In the genomic region with DNA sequence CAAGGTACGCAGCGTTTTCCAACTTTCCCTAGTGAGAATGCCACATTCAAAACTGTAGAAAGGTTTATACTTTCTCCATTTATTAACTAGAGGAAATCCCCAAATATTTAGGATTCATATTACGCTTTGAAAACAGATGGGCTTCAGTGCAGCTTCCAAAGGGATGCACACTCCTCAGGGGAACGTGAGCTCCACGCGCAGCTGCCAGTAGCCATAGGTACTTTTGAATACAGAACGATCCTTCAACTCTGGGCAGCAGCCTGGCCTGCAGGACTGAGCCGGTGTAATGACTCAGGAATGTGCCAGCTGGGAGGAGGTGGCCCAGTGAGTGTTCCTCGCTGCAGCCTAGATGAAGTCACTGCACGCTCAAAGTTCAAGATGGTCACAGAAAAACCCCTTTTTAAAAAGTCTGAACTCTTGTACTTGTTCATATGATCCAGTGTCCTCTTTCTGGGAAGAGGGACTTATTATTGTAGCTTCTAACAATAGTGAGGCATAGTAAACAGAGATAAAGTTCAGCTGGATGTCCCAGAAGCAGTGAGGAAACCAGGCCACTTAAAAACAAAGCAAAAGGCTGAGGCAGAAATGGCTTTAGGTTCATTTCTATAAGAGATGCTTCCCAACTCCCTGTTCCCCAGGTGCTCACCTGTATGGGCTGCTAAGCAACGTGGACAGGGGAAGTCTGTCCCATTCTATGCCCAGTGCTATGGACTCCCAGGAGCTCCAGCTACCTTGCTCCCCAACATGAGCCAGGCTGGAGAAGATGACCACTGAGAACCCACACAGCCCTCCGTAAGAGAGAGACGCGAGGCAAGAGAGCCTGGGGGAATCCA, we compare ENCODE assay signal across 10 cellular contexts.
DNase-seq lines count a peak whose midpoint lies in the region; ATAC-seq and TF ChIP-seq lines count a peak whose summit lies in the region.
"Had no signal": no experiment of that assay in that cellular context is flagged by ENCODE, and none has a peak within 500 bp of the region (broad histone marks: within the 10 kb centered on the region; RNA-seq: fewer than 3 reads in every experiment).

No MANE protein-coding gene starts in this region.

- peak overlapping the region; percentile 77 for H3K4me3 Mint-ChIP-seq in HFFc6
- H3K4me3 Mint-ChIP-seq in activated T-helper 1 cell treated with anti-CD3 and anti-CD28 coated beads, Interleukin-12 subunit alpha, Interleukin-12 subunit beta, Interleukin-2, Interleukin-4 antibody, amounts not matched to agents 30 ng/mL and 10 ng/mL and 1 ng/mL, durations not matched to agents 14 hours and 24 hours and 36 hours, result no peak overlapping the region
- H3K4me3 Mint-ChIP-seq: naive B cell had no signal

- TF ChIP-seq CTCF in HFFc6 (IDR thresholded peaks at IDR 0.05) (no peak), body of pancreas (IDR thresholded peaks at IDR 0.05) (no peak)

- peaks cover 5% of the 10 kb centered on the region; the same call in 1 of the 2 replicates for H3K36me3 Mint-ChIP-seq in HFFc6 (ENCODE audit: low read depth)
- no peaks in the 10 kb centered on the region for H3K36me3 Mint-ChIP-seq in activated T-helper 1 cell treated with anti-CD3 and anti-CD28 coated beads, Interleukin-12 subunit alpha, Interleukin-12 subunit beta, Interleukin-2, Interleukin-4 antibody, amounts not matched to agents 30 ng/mL and 10 ng/mL and 1 ng/mL, durations not matched to agents 14 hours and 24 hours and 36 hours (ENCODE audit: low read depth)

- no peaks in the 10 kb centered on the region for H3K9me3 Mint-ChIP-seq in HFFc6
- no peaks in the 10 kb centered on the region for H3K9me3 Mint-ChIP-seq in activated T-helper 1 cell treated with anti-CD3 and anti-CD28 coated beads, Interleukin-12 subunit alpha, Interleukin-12 subunit beta, Interleukin-2, Interleukin-4 antibody, amounts not matched to agents 30 ng/mL and 10 ng/mL and 1 ng/mL, durations not matched to agents 14 hours and 24 hours and 36 hours

- no peaks in the 10 kb centered on the region for H3K27me3 ChIP-seq in body of pancreas
- H3K27me3 ChIP-seq in stomach smooth muscle (ENCODE audit: control insufficient read depth in 1 of 2, insufficient read depth in 2 of 2, low read length in 2 of 2), result no peaks in the 10 kb centered on the region

- no peaks in the 10 kb centered on the region; the same call in 1 of the 2 replicates for H3K27me3 Mint-ChIP-seq in HFFc6 (ENCODE audit: insufficient read depth)
- peaks cover 23% of the 10 kb centered on the region for H3K27me3 Mint-ChIP-seq in activated T-helper 1 cell treated with anti-CD3 and anti-CD28 coated beads, Interleukin-12 subunit alpha, Interleukin-12 subunit beta, Interleukin-2, Interleukin-4 antibody, amounts not matched to agents 30 ng/mL and 10 ng/mL and 1 ng/mL, durations not matched to agents 14 hours and 24 hours and 36 hours (ENCODE audit: insufficient read depth)

- H3K9me3 ChIP-seq in body of pancreas, result no peaks in the 10 kb centered on the region
- no peaks in the 10 kb centered on the region for H3K9me3 ChIP-seq in stomach smooth muscle (ENCODE audit: control insufficient read depth in 2 of 2, low read length in 2 of 2)

- peak overlapping the region; percentile 98 for H3K27ac Mint-ChIP-seq in HFFc6
- H3K27ac Mint-ChIP-seq in activated T-helper 1 cell treated with anti-CD3 and anti-CD28 coated beads, Interleukin-12 subunit alpha, Interleukin-12 subunit beta, Interleukin-2, Interleukin-4 antibody, amounts not matched to agents 30 ng/mL and 10 ng/mL and 1 ng/mL, durations not matched to agents 14 hours and 24 hours and 36 hours, result no peak overlapping the region

- WGBS in body of pancreas, 2 donors, result 57 to 69% methylated on average over 14 of the region's 14 CpGs

- peak in 1 of 3 donors; percentile 28 for TF ChIP-seq POLR2A in body of pancreas (IDR thresholded peaks at IDR 0.05)

- H3K4me1 ChIP-seq in body of pancreas (peaks cover 15% of the 10 kb centered on the region), stomach smooth muscle (ENCODE audit: control insufficient read depth, insufficient read depth, low read length) (peaks cover 26% of the 10 kb centered on the region)

- H3K4me1 Mint-ChIP-seq in HFFc6 (ENCODE audit: low read depth), result peaks cover 56% of the 10 kb centered on the region
- no peaks in the 10 kb centered on the region for H3K4me1 Mint-ChIP-seq in activated T-helper 1 cell treated with anti-CD3 and anti-CD28 coated beads, Interleukin-12 subunit alpha, Interleukin-12 subunit beta, Interleukin-2, Interleukin-4 antibody, amounts not matched to agents 30 ng/mL and 10 ng/mL and 1 ng/mL, durations not matched to agents 14 hours and 24 hours and 36 hours (ENCODE audit: low read depth)

- H3K27ac ChIP-seq in body of pancreas (peak overlapping the region; percentile 11 to 75 (median 56)), stomach smooth muscle (ENCODE audit: low read length) (peak overlapping the region; percentile 91)

- peak overlapping the region in 1 of 2 donors; percentile 51 for H3K9ac ChIP-seq in stomach smooth muscle (ENCODE audit: low read length in 2 of 2)

- H3K4me3 ChIP-seq in body of pancreas, result no peak overlapping the region
- H3K4me3 ChIP-seq in stomach smooth muscle (ENCODE audit: low read length in 2 of 2), result no peak overlapping the region

- ATAC-seq in body of pancreas (peak; percentile 97), HG02970 (IDR thresholded peaks at IDR 0.05; ENCODE audit: low FRiP score, unreplicated experiment) (no peak), GM19351 (IDR thresholded peaks at IDR 0.05; ENCODE audit: unreplicated experiment) (no peak)

- no peaks in the 10 kb centered on the region for H3K36me3 ChIP-seq in body of pancreas (replicated peaks in 1 of 2; ENCODE audit: insufficient read depth in 1 of 2, low read depth in 2 of 2)
- no peaks in the 10 kb centered on the region for H3K36me3 ChIP-seq in stomach smooth muscle (ENCODE audit: control insufficient read depth in 2 of 2, insufficient read depth in 2 of 2, low read length in 2 of 2)

- intact Hi-C loops in body of pancreas (cut with DNase I), result no loop called here
- intact Hi-C loops in activated T-helper 1 cell treated with anti-CD3 and anti-CD28 coated beads, Interleukin-12 subunit alpha, Interleukin-12 subunit beta, Interleukin-2, Interleukin-4 antibody, amounts not matched to agents 30 ng/mL and 10 ng/mL and 1 ng/mL, durations not matched to agents 14 hours and 24 hours and 36 hours (cut with micrococcal nuclease), result no loop called here

- DNase-seq in HFFc6 (peak; percentile 87), body of pancreas (peak; percentile 60 to 81 (median 72)), iris pigment epithelial cell (ENCODE audit: low read depth) (peak; percentile 94), NCI-H1436 treated with DMSO at 0.1 percent for 48 hours (lab: John Stamatoyannopoulos, UW) (no peak)
- no peak for DNase-seq in activated T-helper 1 cell treated with anti-CD3 and anti-CD28 coated beads, Interleukin-12 subunit alpha, Interleukin-12 subunit beta, Interleukin-2, Interleukin-4 antibody, amounts not matched to agents 30 ng/mL and 10 ng/mL and 1 ng/mL, durations not matched to agents 14 hours and 24 hours and 36 hours (ENCODE audit: low spot score)
- DNase-seq: activated CD8-positive, alpha-beta memory T cell treated with anti-CD3 and anti-CD28 coated beads, Interleukin-2, amount 50 U/mL, for 48 hours; naive B cell had no signal

Comparison
In these comparisons a context has a peak if more than half of its experiments do, and no peak if none do; other contexts are left out.
1. DNase-seq: peak in HFFc6 (single experiment), body of pancreas (4 of 4) and iris pigment epithelial cell (single experiment); none in activated T-helper 1 cell treated with anti-CD3 and anti-CD28 coated beads, Interleukin-12 subunit alpha, Interleukin-12 subunit beta, Interleukin-2, Interleukin-4 antibody, amounts not matched to agents 30 ng/mL and 10 ng/mL and 1 ng/mL, durations not matched to agents 14 hours and 24 hours and 36 hours (single experiment) and NCI-H1436 treated with DMSO at 0.1 percent for 48 hours (single experiment).